Comparison of ENCODE assay signal across 8 cellular contexts in the genomic region with DNA sequence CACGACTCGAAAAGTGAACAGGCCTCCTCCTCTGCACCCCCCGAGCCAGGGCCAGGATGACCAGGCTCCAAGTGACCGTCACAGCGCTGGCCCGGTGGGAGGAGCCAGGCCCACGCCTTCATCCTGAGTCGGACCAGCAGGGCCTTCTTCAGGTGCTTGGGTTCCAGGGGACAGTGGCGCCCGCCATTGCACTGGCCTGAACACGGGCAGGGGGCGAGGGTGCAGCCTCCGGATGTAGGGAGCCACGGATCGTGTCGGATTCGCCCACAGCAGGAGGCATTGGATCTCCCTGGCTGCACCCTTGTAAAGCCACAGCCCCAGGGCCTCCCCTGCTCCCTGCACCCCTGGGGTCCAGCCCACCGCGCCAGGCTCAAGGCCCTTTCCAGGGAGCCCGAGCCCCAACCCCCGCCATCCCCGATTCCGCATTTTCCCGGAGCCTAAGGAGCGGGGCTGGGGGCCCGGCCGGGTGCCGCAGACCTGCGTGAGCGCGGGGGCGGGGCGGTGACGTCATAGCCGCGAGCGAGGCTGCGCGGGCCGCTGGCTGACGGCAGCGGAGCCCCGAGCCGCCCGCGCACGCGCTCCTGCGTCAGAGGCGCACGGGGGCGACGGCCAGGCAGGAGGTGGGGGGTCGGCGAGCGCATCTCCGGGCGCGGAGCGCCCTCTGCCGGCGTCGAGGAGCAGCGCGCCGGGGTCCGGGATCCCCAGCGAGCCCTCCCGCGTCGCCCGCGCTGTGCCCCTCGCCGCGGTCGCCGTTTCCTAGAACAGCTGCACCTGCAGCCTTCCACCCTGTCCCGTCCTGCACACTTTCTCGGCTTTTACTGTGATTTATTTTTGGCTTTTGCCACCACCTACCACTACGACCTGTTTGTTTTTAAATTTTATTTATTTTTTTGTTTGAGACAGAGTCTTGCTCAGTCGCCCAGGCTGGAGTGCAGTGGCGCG. TPM values are rescaled to one million over a fixed set of nuclear protein-coding genes. Genes with fewer than 3 reads are reported as not detected.
A peak's percentile ranks its signal among the peaks of the same experiment; 100 is the strongest.
DNase-seq lines count a peak whose midpoint lies in the region; ATAC-seq and TF ChIP-seq lines count a peak whose summit lies in the region.

No MANE protein-coding gene starts in this region.

- H3K4me3 ChIP-seq in AG04449 (ENCODE audit: low read depth, low read length) (peak overlapping the region; percentile 47), MG63 (no peak overlapping the region), SK-N-SH (ENCODE audit: low read depth in 2 of 2, low read length in 1 of 2) (peak overlapping the region; percentile 47 to 53)

- WGBS in SK-N-SH (ENCODE audit: low lambda C conversion rate) = 23% methylated on average over 18 of the region's 84 CpGs

- no peaks in the 10 kb centered on the region for H3K27me3 ChIP-seq in MG63
- no peaks in the 10 kb centered on the region for H3K27me3 ChIP-seq in SK-N-SH (ENCODE audit: insufficient read depth)

- peaks cover 7% of the 10 kb centered on the region for H3K36me3 Mint-ChIP-seq in activated naive CD4-positive, alpha-beta T cell treated with anti-CD3 and anti-CD28 coated beads, Interleukin-2, amount 10 ng/mL, durations not matched to agents 7 days and 5 days

- H3K36me3 ChIP-seq in MG63 (peaks cover 5% of the 10 kb centered on the region), SK-N-SH (replicated peaks in 1 of 2; ENCODE audit: control insufficient read depth in 1 of 2, insufficient read depth in 2 of 2, low read length in 1 of 2) (peaks cover 0 to 4% of the 10 kb centered on the region in 2 experiments)

- peak overlapping the region; percentile 65 to 86; a peak in 3 of 4 replicates for H3K27ac ChIP-seq in SK-N-SH (ENCODE audit: low read depth in 2 of 2, low read length in 1 of 2)

- peaks cover 22 to 47% of the 10 kb centered on the region in 2 experiments; a peak in 3 of 4 replicates for H3K4me1 ChIP-seq in SK-N-SH (ENCODE audit: control insufficient read depth in 1 of 2, insufficient read depth in 2 of 2, low read depth in 1 of 2, low read length in 1 of 2)

- H3F3A ChIP-seq in SK-N-SH (replicated peaks; ENCODE audit: insufficient read depth) = peaks cover 38% of the 10 kb centered on the region

- H3K9me2 ChIP-seq in SK-N-SH = no peaks in the 10 kb centered on the region

- peak; percentile 85 for TF ChIP-seq RAD21 in SK-N-SH (IDR thresholded peaks at IDR 0.05; ENCODE audit: low read length)

- H4K20me1 ChIP-seq in SK-N-SH (ENCODE audit: insufficient read depth) = peaks cover 18% of the 10 kb centered on the region; the same call in 1 of the 2 replicates

- POLR2A ChIA-PET in AG04449 (lab: Yijun Ruan, JAX) = interaction anchor here (1.8 to 1.9 kb wide), 2 partner anchors 29 kb away, joined by 6 to 13 read pairs; a partner anchor contains a TSS
- POLR2A ChIA-PET in SK-N-SH (lab: Yijun Ruan, JAX) = interaction anchor here (4.3 kb wide), 1 partner anchor 29 kb away, joined by 49 read pairs; a partner anchor contains a TSS

- H3K27ac Mint-ChIP-seq in activated naive CD4-positive, alpha-beta T cell treated with anti-CD3 and anti-CD28 coated beads, Interleukin-2, amount 10 ng/mL, durations not matched to agents 7 days and 5 days = peak overlapping the region; percentile 80

- peaks cover 48% of the 10 kb centered on the region for H3K27me3 Mint-ChIP-seq in activated naive CD4-positive, alpha-beta T cell treated with anti-CD3 and anti-CD28 coated beads, Interleukin-2, amount 10 ng/mL, durations not matched to agents 7 days and 5 days

- peak overlapping the region; percentile 63; the same call in 1 of the 2 replicates for H2AFZ ChIP-seq in SK-N-SH (ENCODE audit: low read depth)

- peak overlapping the region; percentile 99 for H3K4me2 ChIP-seq in SK-N-SH

- H3K4me1 Mint-ChIP-seq in activated naive CD4-positive, alpha-beta T cell treated with anti-CD3 and anti-CD28 coated beads, Interleukin-2, amount 10 ng/mL, durations not matched to agents 7 days and 5 days = peaks cover 43% of the 10 kb centered on the region

- peak; percentile 34 for ATAC-seq in GM18907 (IDR thresholded peaks at IDR 0.05; ENCODE audit: unreplicated experiment)
- ATAC-seq in omental fat pad (ENCODE audit: low FRiP score) = peak; percentile 39

- peaks cover 43% of the 10 kb centered on the region for H3K79me2 ChIP-seq in SK-N-SH (ENCODE audit: insufficient read depth)

- H3K9me3 Mint-ChIP-seq in activated naive CD4-positive, alpha-beta T cell treated with anti-CD3 and anti-CD28 coated beads, Interleukin-2, amount 10 ng/mL, durations not matched to agents 7 days and 5 days = no peaks in the 10 kb centered on the region

- H3K9me3 ChIP-seq in MG63 (no peaks in the 10 kb centered on the region), SK-N-SH (no peaks in the 10 kb centered on the region)

- no peak for DNase-seq in AG04449 (ENCODE audit: low read depth, low spot score)
- peak; percentile 79 for DNase-seq in MG63
- peak; percentile 98 for DNase-seq in SK-N-SH
- peak; percentile 91 for DNase-seq in activated naive CD4-positive, alpha-beta T cell treated with anti-CD3 and anti-CD28 coated beads, Interleukin-2, amount 10 ng/mL, durations not matched to agents 7 days and 5 days
- DNase-seq in globus pallidus (ENCODE audit: low spot score) = peak; percentile 86
- peak; percentile 78 for DNase-seq in omental fat pad (ENCODE audit: low spot score)
- peak; percentile 85 for DNase-seq in superior temporal gyrus (ENCODE audit: extremely low spot score)

- TF ChIP-seq EP300 in SK-N-SH (IDR thresholded peaks at IDR 0.05; ENCODE audit: borderline replicate concordance in 1 of 2, low read depth in 1 of 2, low read length in 1 of 2) = no peak

- H3K4me3 Mint-ChIP-seq in activated naive CD4-positive, alpha-beta T cell treated with anti-CD3 and anti-CD28 coated beads, Interleukin-2, amount 10 ng/mL, durations not matched to agents 7 days and 5 days = peak overlapping the region; percentile 71

- peak; percentile 70 for TF ChIP-seq CTCF in AG04449 (IDR thresholded peaks at IDR 0.05; ENCODE audit: insufficient read depth, low read length, missing control alignments)
- peak; percentile 68 for TF ChIP-seq CTCF in SK-N-SH (IDR thresholded peaks at IDR 0.05)
- TF ChIP-seq CTCF in omental fat pad (IDR thresholded peaks at IDR 0.05) = peak in 2 of 3 donors; percentile 88 to 91

- CTCF ChIA-PET in AG04449 (lab: Yijun Ruan, JAX) = interaction anchor here (0.7 to 9.7 kb wide), 37 partner anchors 12 to 450 kb away, joined by 3 to 626 read pairs (median 4); a partner anchor contains a TSS
- CTCF ChIA-PET in SK-N-SH (lab: Yijun Ruan, JAX) = interaction anchor here (0.8 to 9.7 kb wide), 23 partner anchors 12 to 319 kb away, joined by 3 to 594 read pairs (median 4); a partner anchor contains a TSS
- CTCF ChIA-PET in activated naive CD4-positive, alpha-beta T cell treated with anti-CD3 and anti-CD28 coated beads, Interleukin-2, amount 10 ng/mL, durations not matched to agents 7 days and 5 days (lab: Charles Lee) = interaction anchor here (0.8 to 7.7 kb wide), 8 partner anchors 26 to 317 kb away, joined by 3 to 295 read pairs (median 4); a partner anchor contains a TSS

- peak overlapping the region; percentile 56; the same call in 1 of the 2 replicates for H3K9ac ChIP-seq in SK-N-SH

TF ChIP-seq in SK-N-SH, 30 proteins besides CTCF, POLR2A, EP300 and RAD21 (continues in another document):
- TF ChIP-seq NRF1 (IDR thresholded peaks at IDR 0.05; ENCODE audit: low read depth, low read length) = peak; percentile 95
- no peak for TF ChIP-seq RFX5 (IDR thresholded peaks at IDR 0.05; ENCODE audit: low read length)

RNA-seq across cellular contexts. Expression of a gene that starts 1.5 kb away (rescaled TPM):
- total RNA-seq in MG63 (2014; rRNA removed; shearing (Covaris generic); ENCODE audit: low replicate concordance) = 29.4 and 33.8 TPM in 2 replicates
- 133 and 226 TPM in 2 replicates for polyA plus RNA-seq in SK-N-SH (2012; rRNA removed)
- 114 and 155 TPM in 2 replicates for polyA plus RNA-seq in SK-N-SH (2012; cell fraction: cytosol; rRNA removed)
- 81.6 and 162 TPM in 2 replicates for polyA plus RNA-seq in SK-N-SH (2012; cell fraction: nucleus; rRNA removed)
- total RNA-seq in omental fat pad = 10 to 100 TPM; 46.4 to 76.0 (median 60.2) TPM

RNA-seq across cellular contexts. Expression of a gene that starts 2.3 kb away (rescaled TPM):
- total RNA-seq in MG63 (2014; rRNA removed; shearing (Covaris generic); ENCODE audit: low replicate concordance) = 0.30 and 0.35 TPM in 2 replicates
- polyA plus RNA-seq in SK-N-SH (2012; rRNA removed) = 4.8 and 5.1 TPM in 2 replicates
- polyA plus RNA-seq in SK-N-SH (2012; cell fraction: cytosol; rRNA removed) = 1.6 and 3.5 TPM in 2 replicates
- 25.2 and 37.7 TPM in 2 replicates for polyA plus RNA-seq in SK-N-SH (2012; cell fraction: nucleus; rRNA removed)
- total RNA-seq in omental fat pad = 10 to 100 TPM in 1 of 4 donors, 1 to 10 TPM in 1, under 1 TPM in 1, not detected in 1; 0.63 to 19.6 (median 2.2) TPM

RNA-seq across cellular contexts. Expression of a gene that starts 8.3 kb away (rescaled TPM):
- 4.6 and 5.7 TPM in 2 replicates for total RNA-seq in MG63 (2014; rRNA removed; shearing (Covaris generic); ENCODE audit: low replicate concordance)
- polyA plus RNA-seq in SK-N-SH (2012; rRNA removed) = 8.2 and 13.9 TPM in 2 replicates
- polyA plus RNA-seq in SK-N-SH (2012; cell fraction: cytosol; rRNA removed) = 6.8 and 9.9 TPM in 2 replicates
- polyA plus RNA-seq in SK-N-SH (2012; cell fraction: nucleus; rRNA removed) = 53.9 and 79.1 TPM in 2 replicates
- 10 to 100 TPM; 24.5 to 68.6 (median 44.1) TPM for total RNA-seq in omental fat pad

RNA-seq across cellular contexts. Expression of a gene that starts 29.1 kb away (rescaled TPM):
- total RNA-seq in MG63 (2014; rRNA removed; shearing (Covaris generic); ENCODE audit: low replicate concordance) = 64.1 and 68.5 TPM in 2 replicates
- polyA plus RNA-seq in SK-N-SH (2012; rRNA removed) = 762 and 857 TPM in 2 replicates
- polyA plus RNA-seq in SK-N-SH (2012; cell fraction: cytosol; rRNA removed) = 628 and 677 TPM in 2 replicates
- 2,521 and 3,638 TPM in 2 replicates for polyA plus RNA-seq in SK-N-SH (2012; cell fraction: nucleus; rRNA removed)
- total RNA-seq in omental fat pad = 100 to 1,000 TPM; 292 to 484 (median 372) TPM

RNA-seq across cellular contexts. Expression of a gene that starts 34.5 kb away (rescaled TPM):
- 43.2 and 51.5 TPM in 2 replicates for total RNA-seq in MG63 (2014; rRNA removed; shearing (Covaris generic); ENCODE audit: low replicate concordance)
- polyA plus RNA-seq in SK-N-SH (2012; rRNA removed) = 53.5 and 55.5 TPM in 2 replicates
- 27.7 and 37.8 TPM in 2 replicates for polyA plus RNA-seq in SK-N-SH (2012; cell fraction: cytosol; rRNA removed)
- 173 and 201 TPM in 2 replicates for polyA plus RNA-seq in SK-N-SH (2012; cell fraction: nucleus; rRNA removed)
- 10 to 100 TPM; 38.0 to 48.4 (median 44.2) TPM for total RNA-seq in omental fat pad
